In the genomic region with DNA sequence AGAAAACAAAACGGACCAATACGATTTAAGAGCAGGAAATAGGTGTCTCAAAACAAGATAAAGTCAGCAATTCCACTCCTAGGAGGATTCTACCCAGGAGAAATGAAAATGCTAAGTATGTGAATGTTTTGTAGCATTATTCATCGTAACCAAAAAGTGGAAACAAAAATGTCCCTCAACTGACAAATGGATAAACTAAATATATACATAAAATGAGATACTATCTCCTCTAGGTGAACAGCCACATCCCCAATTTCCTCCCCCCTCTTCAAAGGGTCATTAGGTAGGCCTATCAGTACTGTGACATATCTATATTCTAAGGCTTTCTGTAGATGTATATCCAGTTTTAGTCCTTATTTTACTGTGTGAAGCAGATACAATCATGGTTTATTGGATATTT, we compare ENCODE assay signal across 14 cellular contexts. TPM values are rescaled to one million over a fixed set of nuclear protein-coding genes. Genes with fewer than 3 reads are reported as not detected.
DNase-seq lines count a peak whose midpoint lies in the region; ATAC-seq and TF ChIP-seq lines count a peak whose summit lies in the region.
"Had no signal": no experiment of that assay in that cellular context is flagged by ENCODE, and none has a peak within 500 bp of the region (broad histone marks: within the 10 kb centered on the region; RNA-seq: fewer than 3 reads in every experiment).

No MANE protein-coding gene starts in this region.

- H3K4me3 Mint-ChIP-seq in CD4-positive, alpha-beta memory T cell, result peak overlapping the region in 1 of 8 donors; percentile 2
- H3K4me3 Mint-ChIP-seq in T-helper 17 cell, result peak overlapping the region; percentile 76
- no peak overlapping the region for H3K4me3 Mint-ChIP-seq in memory B cell
- H3K4me3 Mint-ChIP-seq: T-helper 1 cell treated with Interleukin-12 subunit alpha and Interleukin-12 subunit beta and Interleukin-4 antibody, amounts not matched to agents 30 μg/mL and 1 μg/mL, for 36 hours had no signal

- no peak overlapping the region for H3K27ac ChIP-seq in CD4-positive, alpha-beta memory T cell (ENCODE audit: low read depth, low read length)

- peak in 1 of 5 donors; percentile 17 for DNase-seq in CD4-positive, alpha-beta memory T cell
- DNase-seq in T-helper 17 cell (no peak), memory B cell (ENCODE audit: low spot score in 2 of 2) (no peak), epidermal melanocyte (ENCODE audit: insufficient read length, low spot score) (no peak), DMS79 treated with DMSO at 0.1 percent for 48 hours (lab: John Stamatoyannopoulos, UW) (no peak), GM10248 (ENCODE audit: extremely low spot score) (no peak)
- DNase-seq: activated CD4-positive, CD25-positive, alpha-beta regulatory T cell treated with anti-CD3 and anti-CD28 coated beads, Interleukin-2, amount 50 U/mL, for 72 hours; C1 segment of cervical spinal cord; cortex of kidney; head of caudate nucleus; NCI-H187; NCI-H510A treated with DMSO at 0.1 percent for 48 hours had no signal

- intact Hi-C loops in CD4-positive, alpha-beta memory T cell (cut with micrococcal nuclease), result loop anchor here (5.0 kb wide), 1 partner anchor 90 kb away; no protein-coding TSS in a partner anchor

- H3K27me3 Mint-ChIP-seq in CD4-positive, alpha-beta memory T cell, result no peaks in the 10 kb centered on the region
- no peaks in the 10 kb centered on the region for H3K27me3 Mint-ChIP-seq in T-helper 17 cell
- H3K27me3 Mint-ChIP-seq in memory B cell, result no peaks in the 10 kb centered on the region

- peaks cover 17% of the 10 kb centered on the region for H3K36me3 ChIP-seq in CD4-positive, alpha-beta memory T cell (ENCODE audit: insufficient read depth, low read length)

- CTCF ChIA-PET in CD4-positive, alpha-beta memory T cell (lab: Charles Lee; ENCODE audit: partially characterized antibody), result no interaction called here
- CTCF ChIA-PET in GM10248 (lab: Yijun Ruan, JAX), result interaction anchor here (1.3 kb wide), 1 partner anchor 91 kb away, joined by 3 read pairs; no protein-coding TSS in a partner anchor

- peaks cover 0 to 7% (median 0%) of the 10 kb centered on the region in 8 donors for H3K9me3 Mint-ChIP-seq in CD4-positive, alpha-beta memory T cell
- H3K9me3 Mint-ChIP-seq in memory B cell, result no peaks in the 10 kb centered on the region
- H3K9me3 Mint-ChIP-seq: T-helper 1 cell treated with Interleukin-12 subunit alpha and Interleukin-12 subunit beta and Interleukin-4 antibody, amounts not matched to agents 30 μg/mL and 1 μg/mL, for 36 hours had no signal

- ATAC-seq in T-helper 17 cell (peak; percentile 12), memory B cell (ENCODE audit: low read depth) (no peak)

- H3K4me1 Mint-ChIP-seq in CD4-positive, alpha-beta memory T cell, result peaks cover 23 to 50% (median 39%) of the 10 kb centered on the region in 4 donors
- H3K4me1 Mint-ChIP-seq in T-helper 17 cell (peaks cover 22% of the 10 kb centered on the region), memory B cell (peaks cover 15% of the 10 kb centered on the region)

- no peaks in the 10 kb centered on the region for H3K9me3 ChIP-seq in CD4-positive, alpha-beta memory T cell (ENCODE audit: control insufficient read depth in 1 of 2, low read length in 2 of 2)
- no peaks in the 10 kb centered on the region for H3K9me3 ChIP-seq in T-helper 17 cell (ENCODE audit: control insufficient read depth, low read length, poor library complexity, severe bottlenecking)

- TF ChIP-seq POLR2A in GM19099 (IDR thresholded peaks at IDR 0.05; ENCODE audit: extremely low read depth, insufficient read length, low read depth), result peak; percentile 11

- TF ChIP-seq CTCF in GM10248 (IDR thresholded peaks at IDR 0.05; ENCODE audit: control extremely low read depth, extremely low read depth, low read depth, missing control alignments), result no peak

- peak overlapping the region in 5 of 7 donors; percentile 18 to 73 (median 37) for H3K27ac Mint-ChIP-seq in CD4-positive, alpha-beta memory T cell
- H3K27ac Mint-ChIP-seq in T-helper 17 cell, result peak overlapping the region; percentile 94
- peak overlapping the region; percentile 35 for H3K27ac Mint-ChIP-seq in memory B cell

- H3K4me1 ChIP-seq in CD4-positive, alpha-beta memory T cell (ENCODE audit: insufficient read depth, low read length), result peaks cover 23% of the 10 kb centered on the region

- POLR2A ChIA-PET in CD4-positive, alpha-beta memory T cell (lab: Charles Lee; ENCODE audit: partially characterized antibody), result interaction anchor here (1.1 to 2.3 kb wide), 7 partner anchors 12 to 91 kb away, joined by 3 to 19 read pairs (median 6); a partner anchor contains a TSS
- POLR2A ChIA-PET in GM10248 (lab: Yijun Ruan, JAX), result interaction anchor here (1.4 kb wide), 1 partner anchor 17 kb away, joined by 3 read pairs; no protein-coding TSS in a partner anchor

- H3K36me3 Mint-ChIP-seq in CD4-positive, alpha-beta memory T cell, result peaks cover 37 to 45% of the 10 kb centered on the region in 2 donors
- peaks cover 2% of the 10 kb centered on the region for H3K36me3 Mint-ChIP-seq in T-helper 17 cell (ENCODE audit: low read depth)
- H3K36me3 Mint-ChIP-seq in memory B cell, result peaks cover 3% of the 10 kb centered on the region

- no peaks in the 10 kb centered on the region for H3K27me3 ChIP-seq in CD4-positive, alpha-beta memory T cell (ENCODE audit: insufficient read depth, low read length)

- no peak overlapping the region for H3K4me3 ChIP-seq in CD4-positive, alpha-beta memory T cell (ENCODE audit: low read length in 2 of 2)

RNA-seq across cellular contexts. Expression of a gene that starts 18.0 kb away (rescaled TPM):
- total RNA-seq in CD4-positive, alpha-beta memory T cell, result 100 to 1,000 TPM; 318 to 320 TPM
- 100 to 1,000 TPM; 256 to 257 TPM for polyA plus RNA-seq in CD4-positive, alpha-beta memory T cell
- total RNA-seq in T-helper 17 cell, result 100 to 1,000 TPM; 795 to 944 TPM

Comparison
In these comparisons a context has a peak if more than half of its experiments do, and no peak if none do; other contexts are left out.
1. H3K27ac Mint-ChIP-seq: peak in every context shown above with its lines; median percentile 94 in T-helper 17 cell; 37 in CD4-positive, alpha-beta memory T cell; 35 in memory B cell.